Comparison of ENCODE assay signal across 8 cellular contexts in the genomic region with DNA sequence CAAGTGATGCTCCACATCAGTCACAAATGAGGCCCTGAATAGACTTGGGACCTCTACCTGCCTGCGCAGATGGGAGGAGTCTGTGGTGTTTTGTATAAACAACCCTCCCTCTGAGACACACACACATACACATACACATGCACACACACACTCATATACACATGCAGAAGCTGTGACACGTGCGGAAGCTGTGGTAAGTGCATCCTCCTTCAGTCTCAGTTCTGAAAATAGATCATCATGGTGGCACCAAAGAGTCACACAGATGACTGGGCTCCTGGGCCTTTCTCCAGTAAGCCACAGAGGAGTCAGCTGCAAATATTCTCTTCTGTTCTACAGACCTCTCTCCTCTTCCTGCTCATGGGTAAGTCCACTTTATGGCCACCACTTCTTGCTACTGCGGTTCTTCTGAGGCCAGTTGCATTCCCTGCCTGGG. TPM values are rescaled to one million over a fixed set of nuclear protein-coding genes. Genes with fewer than 3 reads are reported as not detected.
DNase-seq lines count a peak whose midpoint lies in the region; ATAC-seq and FAIRE-seq lines count a peak whose summit lies in the region.

A gene with protein sequence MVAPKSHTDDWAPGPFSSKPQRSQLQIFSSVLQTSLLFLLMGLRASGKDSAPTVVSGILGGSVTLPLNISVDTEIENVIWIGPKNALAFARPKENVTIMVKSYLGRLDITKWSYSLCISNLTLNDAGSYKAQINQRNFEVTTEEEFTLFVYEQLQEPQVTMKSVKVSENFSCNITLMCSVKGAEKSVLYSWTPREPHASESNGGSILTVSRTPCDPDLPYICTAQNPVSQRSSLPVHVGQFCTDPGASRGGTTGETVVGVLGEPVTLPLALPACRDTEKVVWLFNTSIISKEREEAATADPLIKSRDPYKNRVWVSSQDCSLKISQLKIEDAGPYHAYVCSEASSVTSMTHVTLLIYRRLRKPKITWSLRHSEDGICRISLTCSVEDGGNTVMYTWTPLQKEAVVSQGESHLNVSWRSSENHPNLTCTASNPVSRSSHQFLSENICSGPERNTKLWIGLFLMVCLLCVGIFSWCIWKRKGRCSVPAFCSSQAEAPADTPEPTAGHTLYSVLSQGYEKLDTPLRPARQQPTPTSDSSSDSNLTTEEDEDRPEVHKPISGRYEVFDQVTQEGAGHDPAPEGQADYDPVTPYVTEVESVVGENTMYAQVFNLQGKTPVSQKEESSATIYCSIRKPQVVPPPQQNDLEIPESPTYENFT (plus strand): TSS at position 224 of the 433 bp plus-strand sequence. CDS start 14 bp downstream, at position 238.

- peak; percentile 100 for FAIRE-seq in GM18507 (lab: Jason Lieb, UNC)

- peak; percentile 82 for ATAC-seq in HG02763 (IDR thresholded peaks at IDR 0.05; ENCODE audit: unreplicated experiment)

- DNase-seq in GM18507 (ENCODE audit: extremely low spot score, insufficient read length, low read depth) (peak; percentile 56), SIG-M5 (lab: John Stamatoyannopoulos, UW) (peak; percentile 56), anterior cingulate cortex (lab: John Stamatoyannopoulos, UW) (no peak), GM03348 (ENCODE audit: low spot score) (no peak), HT-29 (ENCODE audit: low spot score) (no peak)
- peak; percentile 58 for DNase-seq in activated naive CD8-positive, alpha-beta T cell treated with anti-CD3 and anti-CD28 coated beads, Interleukin-2, amount 50 U/mL, for 16 hours (ENCODE audit: low read depth, low spot score)
- peak; percentile 43 for DNase-seq in stimulated activated CD8-positive, alpha-beta memory T cell treated with anti-CD3 and anti-CD28 coated beads, Interleukin-12 subunit alpha, Interleukin-12 subunit beta, amount 100 ng/mL, for 24 hours (ENCODE audit: extremely low read depth)

RNA-seq across cellular contexts. Expression of the gene that starts here (rescaled TPM):
- not detected in 2 replicates for total RNA-seq in HT-29 (2014; rRNA removed; shearing (Covaris generic))

Comparison
In these comparisons a context has a peak if more than half of its experiments do, and no peak if none do; other contexts are left out.
1. DNase-seq: peak in GM18507 (single experiment), SIG-M5 (single experiment), activated naive CD8-positive, alpha-beta T cell treated with anti-CD3 and anti-CD28 coated beads, Interleukin-2, amount 50 U/mL, for 16 hours (single experiment) and stimulated activated CD8-positive, alpha-beta memory T cell treated with anti-CD3 and anti-CD28 coated beads, Interleukin-12 subunit alpha, Interleukin-12 subunit beta, amount 100 ng/mL, for 24 hours (single experiment); none in anterior cingulate cortex (0 of 58), GM03348 (single experiment) and HT-29 (single experiment).